ENCODE assay signal across 15 cellular contexts in the genomic region with DNA sequence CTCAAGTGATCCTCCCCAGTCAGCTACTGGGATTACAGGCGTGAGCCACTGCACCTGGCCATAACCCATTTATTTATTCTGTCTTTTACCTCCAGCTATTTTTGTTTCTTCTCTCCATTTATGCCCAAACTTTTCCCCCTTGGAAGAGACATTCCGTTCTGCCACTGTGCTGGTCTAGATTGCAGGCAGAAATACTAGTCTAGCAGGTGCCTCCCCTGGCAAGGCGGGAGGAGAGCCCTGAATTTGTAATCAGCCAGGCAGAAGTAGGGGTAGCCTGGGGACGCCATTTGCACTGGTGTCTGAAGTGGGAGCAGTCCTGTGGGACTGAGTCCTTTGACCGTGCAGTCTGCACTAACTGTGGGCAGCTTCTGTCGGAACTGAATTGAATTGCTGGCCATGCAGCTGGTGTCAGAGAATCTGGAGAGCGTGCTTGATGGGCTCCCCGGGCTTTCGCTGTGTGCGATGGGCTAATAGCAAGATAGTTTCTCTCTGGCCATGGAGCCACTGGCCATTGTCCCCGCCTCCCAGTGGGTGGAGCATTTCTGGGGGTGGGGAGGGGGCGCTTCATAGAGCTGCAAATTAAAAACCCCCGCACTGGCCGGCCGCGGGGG. TPM values are rescaled to one million over a fixed set of nuclear protein-coding genes. Genes with fewer than 3 reads are reported as not detected.
DNase-seq lines count a peak whose midpoint lies in the region; ATAC-seq, FAIRE-seq and TF ChIP-seq lines count a peak whose summit lies in the region.
"Had no signal": no experiment of that assay in that cellular context is flagged by ENCODE, and none has a peak within 500 bp of the region (broad histone marks: within the 10 kb centered on the region; RNA-seq: fewer than 3 reads in every experiment).

No MANE protein-coding gene starts in this region.

- in situ Hi-C loops in HepG2 (cut with HindIII; ENCODE audit: extremely low pct_ligation_motif_present, low pct_unique_long_range_greater_than_20kb) = no loop called here

- H3K4me3 Mint-ChIP-seq in immature natural killer cell = peak overlapping the region in 3 of 5 donors; percentile 18 to 40 (median 27)
- H3K4me3 Mint-ChIP-seq in activated T-cell treated with anti-CD3 and anti-CD28 coated beads, Interleukin-2, amount 50 U/mL, for 72 hours = no peak overlapping the region

- TF ChIP-seq EP300 in HepG2 (IDR thresholded peaks at IDR 0.05; ENCODE audit: low read depth in 2 of 2, low read length in 2 of 2) = no peak
- no peak for TF ChIP-seq EP300 in HepG2 (CRISPR knock-in tag; IDR thresholded peaks at IDR 0.05; ENCODE audit: borderline replicate concordance)

- CTCF ChIA-PET in HepG2 (lab: Yijun Ruan, JAX; ENCODE audit: low intra/inter-chr PET ratio, low total read pairs) = no interaction called here

- TF ChIP-seq CTCF in HepG2 (CRISPR knock-in tag; IDR thresholded peaks at IDR 0.05) = no peak
- no peak for TF ChIP-seq CTCF in right lobe of liver (IDR thresholded peaks at IDR 0.05)
- TF ChIP-seq CTCF in thyroid gland (IDR thresholded peaks at IDR 0.05) = no peak

- H4K20me1 ChIP-seq in HepG2 (ENCODE audit: insufficient read depth, low read length) = no peaks in the 10 kb centered on the region

- H3K4me1 ChIP-seq in HepG2 (ENCODE audit: insufficient read depth, low read length) (peaks cover 43% of the 10 kb centered on the region), right lobe of liver (peaks cover 0 to 6% (median 0%) of the 10 kb centered on the region in 4 donors), thyroid gland (peaks cover 36 to 52% of the 10 kb centered on the region in 2 donors)

- WGBS in HepG2 (ENCODE audit: low lambda C conversion rate) = 76% methylated on average over 16 of the region's 16 CpGs
- WGBS in right lobe of liver (ENCODE audit: insufficient coverage, low coverage, low lambda C conversion rate, missing lambda C conversion rate) = 93% methylated on average over 5 of the region's 16 CpGs
- WGBS in thyroid gland, 2 donors = 74 to 77% methylated on average over 14 to 16 of the region's 16 CpGs

- H3K36me3 ChIP-seq in HepG2 (replicated peaks in 1 of 2; ENCODE audit: control insufficient read depth in 1 of 2, insufficient read depth in 2 of 2, low read length in 2 of 2) = no peaks in the 10 kb centered on the region
- H3K36me3 ChIP-seq in right lobe of liver = no peaks in the 10 kb centered on the region
- H3K36me3 ChIP-seq in thyroid gland = no peaks in the 10 kb centered on the region

- H3K4me2 ChIP-seq in HepG2 (ENCODE audit: low read depth, low read length) = no peak overlapping the region

- H3K9me3 ChIP-seq in HepG2 (ENCODE audit: low read length) (no peaks in the 10 kb centered on the region), right lobe of liver (no peaks in the 10 kb centered on the region), thyroid gland (no peaks in the 10 kb centered on the region)

- H3K27me3 ChIP-seq in HepG2 (ENCODE audit: control insufficient read depth in 1 of 2, insufficient read depth in 2 of 2, low read length in 2 of 2) = peaks cover 2 to 5% of the 10 kb centered on the region in 2 experiments; a peak in 3 of 5 replicates
- H3K27me3 ChIP-seq in right lobe of liver = no peaks in the 10 kb centered on the region
- no peaks in the 10 kb centered on the region for H3K27me3 ChIP-seq in thyroid gland

- peak overlapping the region; percentile 49 to 100 (median 90) for H3K27ac Mint-ChIP-seq in immature natural killer cell
- H3K27ac Mint-ChIP-seq in activated T-cell treated with anti-CD3 and anti-CD28 coated beads, Interleukin-2, amount 50 U/mL, for 72 hours = no peak overlapping the region

- H3K9ac ChIP-seq in HepG2 (ENCODE audit: insufficient read depth, low read depth, low read length) = no peak overlapping the region

- no peak for ATAC-seq in HepG2
- no peak for ATAC-seq in right lobe of liver
- no peak for ATAC-seq in activated T-cell treated with anti-CD3 and anti-CD28 coated beads, Interleukin-2, amount 50 U/mL, for 72 hours (replicated peaks in 1 of 2)
- ATAC-seq: esophagus mucosa had no signal

- no peak overlapping the region for H3K27ac ChIP-seq in HepG2 (ENCODE audit: extremely low read length, insufficient read depth, low read length)
- peak overlapping the region in 1 of 3 donors; percentile 76 for H3K27ac ChIP-seq in right lobe of liver
- peak overlapping the region; percentile 76 to 95 (median 83) for H3K27ac ChIP-seq in thyroid gland
- H3K27ac ChIP-seq: VCaP had no signal

- no peaks in the 10 kb centered on the region for H3K79me2 ChIP-seq in HepG2 (ENCODE audit: insufficient read depth, low read length)

- peaks cover 70% of the 10 kb centered on the region in 2 donors for H3K4me1 Mint-ChIP-seq in immature natural killer cell
- H3K4me1 Mint-ChIP-seq in activated T-cell treated with anti-CD3 and anti-CD28 coated beads, Interleukin-2, amount 50 U/mL, for 72 hours (ENCODE audit: low read depth) = peaks cover 28% of the 10 kb centered on the region

- DNase-seq in HepG2 (ENCODE audit: low spot score) (no peak), right lobe of liver (no peak), NCI-H69 (lab: John Stamatoyannopoulos, UW) (peak; percentile 39), immature natural killer cell (no peak), thyroid gland (peak; percentile 81 to 86), DMS53 (lab: John Stamatoyannopoulos, UW) (no peak), middle frontal gyrus (ENCODE audit: extremely low spot score, low spot score) (no peak)
- no peak for DNase-seq in activated T-cell treated with anti-CD3 and anti-CD28 coated beads, Interleukin-2, amount 50 U/mL, for 72 hours
- DNase-seq: activated gamma-delta T cell treated with Interleukin-2 at 50 U/mL for 16 hours, dermis blood vessel endothelial cell, mesendoderm, NCI-H748 treated with DMSO at 0.1 percent for 48 hours, occipital lobe had no signal

- intact Hi-C loops in HepG2 (cut with micrococcal nuclease; ENCODE audit: unreplicated experiment) (no loop called here), right lobe of liver (cut with DNase I) (no loop called here), thyroid gland (cut with DNase I) (no loop called here)

- FAIRE-seq in HepG2 (lab: Jason Lieb, UNC) = no peak

- TF ChIP-seq POLR2A in HepG2 (IDR thresholded peaks at IDR 0.05; ENCODE audit: insufficient read depth in 1 of 2, low read depth in 2 of 2, low read length in 2 of 2) = no peak
- TF ChIP-seq POLR2A in right lobe of liver (IDR thresholded peaks at IDR 0.05) = no peak
- peak in 1 of 2 donors; percentile 24 for TF ChIP-seq POLR2A in thyroid gland (IDR thresholded peaks at IDR 0.05)

- no peak overlapping the region for H2AFZ ChIP-seq in HepG2 (ENCODE audit: low read length)

- TF ChIP-seq RAD21 in HepG2 (CRISPR knock-in tag; IDR thresholded peaks at IDR 0.05) = no peak

- H3K36me3 Mint-ChIP-seq in immature natural killer cell = no peaks in the 10 kb centered on the region
- peaks cover 5% of the 10 kb centered on the region in 2 donors for H3K36me3 Mint-ChIP-seq in activated T-cell treated with anti-CD3 and anti-CD28 coated beads, Interleukin-2, amount 50 U/mL, for 72 hours (ENCODE audit: insufficient read depth in 2 of 2)

- POLR2A ChIA-PET in HepG2 (lab: Yijun Ruan, JAX) = interaction anchor here (2.1 kb wide), 1 partner anchor 14 kb away, joined by 8 read pairs; no protein-coding TSS in a partner anchor

- H3K27me3 Mint-ChIP-seq in immature natural killer cell (ENCODE audit: low read depth in 3 of 3) = peaks cover 9 to 15% (median 10%) of the 10 kb centered on the region in 3 donors
- no peaks in the 10 kb centered on the region for H3K27me3 Mint-ChIP-seq in activated T-cell treated with anti-CD3 and anti-CD28 coated beads, Interleukin-2, amount 50 U/mL, for 72 hours (ENCODE audit: low read depth)

- BruUV-seq in HepG2 (replicated peaks; lab: Mats Ljungman, UMichigan) = no TSS peak

- no peaks in the 10 kb centered on the region for H3K9me3 Mint-ChIP-seq in immature natural killer cell
- peaks cover 2 to 3% of the 10 kb centered on the region in 2 donors for H3K9me3 Mint-ChIP-seq in activated T-cell treated with anti-CD3 and anti-CD28 coated beads, Interleukin-2, amount 50 U/mL, for 72 hours

- H3K4me3 ChIP-seq in HepG2 (replicated peaks in 1 of 3; ENCODE audit: insufficient read depth in 1 of 3, low read depth in 2 of 3, low read length in 3 of 3) (no peak overlapping the region), right lobe of liver (no peak overlapping the region), thyroid gland (replicated peaks in 1 of 3) (no peak overlapping the region)

RNA-seq across cellular contexts. Expression of a gene that starts 31.5 kb away (rescaled TPM):
- total RNA-seq in HepG2 (2016; rRNA removed; fragmentation: Illumina TruSeq; extraction: Trizol) (141 and 186 TPM in 2 replicates), right lobe of liver (100 to 1,000 TPM in 1 of 6 experiments, 10 to 100 TPM in 5; 43.7 to 148 (median 59.1) TPM), thyroid gland (100 to 1,000 TPM; 101 to 136 (median 112) TPM)
- total RNA-seq in HepG2 (2016; cell fraction: cytosol; rRNA removed; fragmentation: Illumina TruSeq; extraction: Trizol; ENCODE audit: low read depth) = 30.0 and 32.3 TPM in 2 replicates
- 139 and 174 TPM in 2 replicates for total RNA-seq in HepG2 (2016; cell fraction: insoluble cytoplasmic fraction; rRNA removed; fragmentation: Illumina TruSeq; extraction: Trizol)
- total RNA-seq in HepG2 (2016; cell fraction: membrane; rRNA removed; fragmentation: Illumina TruSeq; extraction: Trizol) = 118 and 119 TPM in 2 replicates
- total RNA-seq in HepG2 (2016; cell fraction: nucleus; rRNA removed; fragmentation: Illumina TruSeq; extraction: Trizol) = 60.6 and 72.1 TPM in 2 replicates
- polyA plus RNA-seq in HepG2 (2011; rRNA removed) (80.1 and 95.5 TPM in 2 replicates), immature natural killer cell (1,000 to 10,000 TPM; 1,031 to 1,827 (median 1,086) TPM)
- polyA plus RNA-seq in HepG2 (2011; cell fraction: cytosol; rRNA removed) = 121 and 137 TPM in 2 replicates
- polyA plus RNA-seq in HepG2 (2011; cell fraction: nucleus; rRNA removed) = 61.9 and 67.8 TPM in 2 replicates
- 113 and 128 TPM in 2 replicates for polyA plus RNA-seq in HepG2 (2012)
- polyA plus RNA-seq in HepG2 (2016; cell fraction: cytosol; fragmentation: Illumina TruSeq; extraction: Trizol; ENCODE audit: low read depth) = 48.2 and 51.8 TPM in 2 replicates
- 322 and 369 TPM in 2 replicates for polyA plus RNA-seq in HepG2 (2016; cell fraction: insoluble cytoplasmic fraction; fragmentation: Illumina TruSeq; extraction: Trizol; ENCODE audit: low read depth)
- 139 and 153 TPM in 2 replicates for polyA plus RNA-seq in HepG2 (2016; cell fraction: membrane; fragmentation: Illumina TruSeq; extraction: Trizol; ENCODE audit: low read depth)
- 125 and 129 TPM in 2 replicates for polyA plus RNA-seq in HepG2 (2016; cell fraction: nucleus; fragmentation: Illumina TruSeq; extraction: Trizol; ENCODE audit: insufficient read depth, low read depth)
- 155 and 250 TPM in 2 replicates for polyA minus RNA-seq in HepG2 (2011; rRNA and poly(A)+ RNA removed; ENCODE audit: low replicate concordance)
- 71.1 and 86.5 TPM in 2 replicates for polyA minus RNA-seq in HepG2 (2011; cell fraction: cytosol; rRNA and poly(A)+ RNA removed)
- polyA minus RNA-seq in HepG2 (2011; cell fraction: nucleus; rRNA and poly(A)+ RNA removed) = 45.8 and 58.4 TPM in 2 replicates
- total RNA-seq in activated T-cell treated with anti-CD3 and anti-CD28 coated beads, Interleukin-2, amount 50 U/mL, for 72 hours = 100 to 1,000 TPM; 110 to 137 TPM

RNA-seq across cellular contexts. Expression of a gene that starts 50.0 kb away (rescaled TPM):
- 8.4 TPM in 2 replicates for total RNA-seq in HepG2 (2016; rRNA removed; fragmentation: Illumina TruSeq; extraction: Trizol)
- total RNA-seq in HepG2 (2016; cell fraction: cytosol; rRNA removed; fragmentation: Illumina TruSeq; extraction: Trizol; ENCODE audit: low read depth) = 7.1 and 8.0 TPM in 2 replicates
- 6.0 and 8.2 TPM in 2 replicates for total RNA-seq in HepG2 (2016; cell fraction: insoluble cytoplasmic fraction; rRNA removed; fragmentation: Illumina TruSeq; extraction: Trizol)
- total RNA-seq in HepG2 (2016; cell fraction: membrane; rRNA removed; fragmentation: Illumina TruSeq; extraction: Trizol) = 18.8 and 19.0 TPM in 2 replicates
- 4.0 and 5.8 TPM in 2 replicates for total RNA-seq in HepG2 (2016; cell fraction: nucleus; rRNA removed; fragmentation: Illumina TruSeq; extraction: Trizol)
- polyA plus RNA-seq in HepG2 (2011; rRNA removed) = 5.2 and 5.6 TPM in 2 replicates
- polyA plus RNA-seq in HepG2 (2011; cell fraction: cytosol; rRNA removed) = 4.6 and 5.0 TPM in 2 replicates
- polyA plus RNA-seq in HepG2 (2011; cell fraction: nucleus; rRNA removed) = 4.7 and 4.9 TPM in 2 replicates
- 3.0 and 3.4 TPM in 2 replicates for polyA plus RNA-seq in HepG2 (2012)
- 8.8 and 9.8 TPM in 2 replicates for polyA plus RNA-seq in HepG2 (2016; cell fraction: cytosol; fragmentation: Illumina TruSeq; extraction: Trizol; ENCODE audit: low read depth)
- polyA plus RNA-seq in HepG2 (2016; cell fraction: insoluble cytoplasmic fraction; fragmentation: Illumina TruSeq; extraction: Trizol; ENCODE audit: low read depth) = 8.1 and 9.3 TPM in 2 replicates
- 17.1 and 17.3 TPM in 2 replicates for polyA plus RNA-seq in HepG2 (2016; cell fraction: membrane; fragmentation: Illumina TruSeq; extraction: Trizol; ENCODE audit: low read depth)
- 7.7 and 8.0 TPM in 2 replicates for polyA plus RNA-seq in HepG2 (2016; cell fraction: nucleus; fragmentation: Illumina TruSeq; extraction: Trizol; ENCODE audit: insufficient read depth, low read depth)
- polyA minus RNA-seq in HepG2 (2011; rRNA and poly(A)+ RNA removed; ENCODE audit: low replicate concordance) = 2.2 and 3.6 TPM in 2 replicates
- 1.6 and 1.9 TPM in 2 replicates for polyA minus RNA-seq in HepG2 (2011; cell fraction: cytosol; rRNA and poly(A)+ RNA removed)
- 4.4 and 4.9 TPM in 2 replicates for polyA minus RNA-seq in HepG2 (2011; cell fraction: nucleus; rRNA and poly(A)+ RNA removed)
- 1 to 10 TPM; 3.5 to 7.9 (median 5.6) TPM for total RNA-seq in right lobe of liver
- polyA plus RNA-seq in immature natural killer cell = 10 to 100 TPM in 1 of 3 donors, 1 to 10 TPM in 2; 2.4 to 11.1 (median 4.9) TPM
- 10 to 100 TPM; 31.5 to 50.6 (median 36.3) TPM for total RNA-seq in thyroid gland
- 10 to 100 TPM; 10.4 to 11.6 TPM for total RNA-seq in activated T-cell treated with anti-CD3 and anti-CD28 coated beads, Interleukin-2, amount 50 U/mL, for 72 hours

Comparison
In these comparisons a context has a peak if more than half of its experiments do, and no peak if none do; other contexts are left out.
1. DNase-seq: peak in NCI-H69 (single experiment) and thyroid gland (2 of 2); none in HepG2 (single experiment), right lobe of liver (0 of 3), immature natural killer cell (0 of 3), activated T-cell treated with anti-CD3 and anti-CD28 coated beads, Interleukin-2, amount 50 U/mL, for 72 hours (0 of 2), DMS53 (single experiment) and middle frontal gyrus (single experiment).
2. H3K4me3 Mint-ChIP-seq: peak in immature natural killer cell (3 of 5); none in activated T-cell treated with anti-CD3 and anti-CD28 coated beads, Interleukin-2, amount 50 U/mL, for 72 hours (0 of 2).